ENCODE assay signal across 18 cellular contexts in genomic region chr3:115549111-115549510, GRCh38.
"Had no signal": no experiment of that assay in that cellular context is flagged by ENCODE, and none has a peak within 500 bp of the region (broad histone marks: within the 10 kb centered on the region; RNA-seq: fewer than 3 reads in every experiment).

No MANE protein-coding gene starts in this region.

- H3K4me1 ChIP-seq: adrenal gland, esophagus squamous epithelium, right atrium auricular region had no signal

- H3K9me3 ChIP-seq: adrenal gland, esophagus squamous epithelium, right atrium auricular region had no signal

- H3K27ac ChIP-seq: adrenal gland, esophagus squamous epithelium had no signal

- H3K4me3 ChIP-seq: adrenal gland, esophagus squamous epithelium, right atrium auricular region, skin epidermis had no signal

- H3K36me3 ChIP-seq: adrenal gland, esophagus squamous epithelium, right atrium auricular region had no signal

- H3K27me3 ChIP-seq: adrenal gland, esophagus squamous epithelium, right atrium auricular region had no signal

- DNase-seq: activated B cell treated with CpG ODN at 0.5 μM for 24 hours; activated CD4-positive, alpha-beta T cell treated with anti-CD3 and anti-CD28 coated beads for 48 hours; activated CD8-positive, alpha-beta T cell treated with anti-CD3 and anti-CD28 coated beads for 36 hours; activated effector memory CD4-positive, alpha-beta T cell treated with Interleukin-2 at 50 U/mL for 16 hours; activated naive CD4-positive, alpha-beta T cell treated with anti-CD3 and anti-CD28 coated beads, Interleukin-2, amount 50 U/mL, for 16 hours; activated T-cell treated with anti-CD3 and anti-CD28 coated beads, Interleukin-2, amount 50 U/mL, for 4 hours; adrenal gland; esophagus squamous epithelium; hippocampal formation; kidney; left ventricle myocardium superior; nucleus accumbens; stimulated activated CD4-positive, alpha-beta T cell treated with anti-CD3 and anti-CD28 coated beads, Interleukin-15, amount 100 ng/mL, for 24 hours; stimulated activated CD4-positive, alpha-beta T cell treated with anti-CD3 and anti-CD28 coated beads, Interleukin-4, amount 100 ng/mL, for 1 hour; stimulated activated naive B cell treated with anti-CD40 and anti-IgM and Interleukin-4, amounts not matched to agents 10 μg/mL and 1 μg/mL and 100 μg/mL, for 72 hours; substantia nigra had no signal
